Comparison of ENCODE assay signal across 8 cellular contexts in genomic region chr11:115912484-115912945, GRCh38.
DNase-seq lines count a peak whose midpoint lies in the region; ATAC-seq and TF ChIP-seq lines count a peak whose summit lies in the region.

No MANE protein-coding gene starts in this region.

- no peaks in the 10 kb centered on the region for H3K9me3 ChIP-seq in left ventricle myocardium inferior (replicated peaks)
- H3K9me3 ChIP-seq in PC-3 (ENCODE audit: low read length), result peaks cover 14% of the 10 kb centered on the region; the same call in 1 of the 2 replicates

- no peaks in the 10 kb centered on the region for H3F3A ChIP-seq in PC-3 (ENCODE audit: low read length, unreplicated experiment)

- H3K4me3 ChIP-seq in left ventricle myocardium inferior, result no peak overlapping the region
- no peak overlapping the region for H3K4me3 ChIP-seq in brain microvascular endothelial cell (ENCODE audit: low read depth, low read length)
- no peak overlapping the region for H3K4me3 ChIP-seq in PC-3 (ENCODE audit: low read length)

- H4K20me1 ChIP-seq in PC-3 (ENCODE audit: low read length), result no peaks in the 10 kb centered on the region

- BruUV-seq in PC-3 (replicated peaks; lab: Mats Ljungman, UMichigan), result no TSS peak

- H3K36me3 ChIP-seq in left ventricle myocardium inferior (no peaks in the 10 kb centered on the region), brain microvascular endothelial cell (replicated peaks) (no peaks in the 10 kb centered on the region), PC-3 (ENCODE audit: low read depth, low read length) (no peaks in the 10 kb centered on the region)

- POLR2A ChIA-PET in PC-3 (lab: Charles Lee; ENCODE audit: unreplicated experiment), result no interaction called here

- intact Hi-C loops in left ventricle myocardium inferior (cut with micrococcal nuclease), result no loop called here
- intact Hi-C loops in Right ventricle myocardium superior (cut with DNase I), result no loop called here
- intact Hi-C loops in PC-3 (cut with micrococcal nuclease), result no loop called here

- H3K4me2 ChIP-seq in PC-3 (ENCODE audit: low read length), result no peak overlapping the region

- DNase-seq in left ventricle myocardium inferior (no peak), Right ventricle myocardium superior (no peak), HT-29 (ENCODE audit: low spot score) (peak; percentile 16), brain microvascular endothelial cell (no peak), PC-3 (no peak), COLO829 (ENCODE audit: low spot score) (no peak)

- H3K27ac ChIP-seq in left ventricle myocardium inferior (replicated peaks) (no peak overlapping the region), brain microvascular endothelial cell (no peak overlapping the region), PC-3 (ENCODE audit: low read length) (no peak overlapping the region)

- H3K4me1 ChIP-seq in left ventricle myocardium inferior, result no peaks in the 10 kb centered on the region
- no peaks in the 10 kb centered on the region for H3K4me1 ChIP-seq in PC-3 (ENCODE audit: insufficient read depth, low read length)

- CTCF ChIA-PET in PC-3 (lab: Charles Lee), result no interaction called here

- no peaks in the 10 kb centered on the region for H3K79me2 ChIP-seq in PC-3 (ENCODE audit: low read length)

- no peak overlapping the region for H2AFZ ChIP-seq in PC-3 (ENCODE audit: low read length)

- no peak for ATAC-seq in Right ventricle myocardium superior (ENCODE audit: poor library complexity)
- ATAC-seq in HG02840 (IDR thresholded peaks at IDR 0.05; ENCODE audit: low FRiP score, unreplicated experiment), result no peak
- ATAC-seq in PC-3, result no peak
- ATAC-seq in GM19397 (IDR thresholded peaks at IDR 0.05; ENCODE audit: unreplicated experiment), result no peak

- TF ChIP-seq CTCF in left ventricle myocardium inferior (IDR thresholded peaks at IDR 0.05; ENCODE audit: borderline replicate concordance), result peak; percentile 24
- peak; percentile 40 for TF ChIP-seq CTCF in brain microvascular endothelial cell (IDR thresholded peaks at IDR 0.05; ENCODE audit: low read depth, low read length, missing control alignments)
- no peak for TF ChIP-seq CTCF in PC-3 (conservative IDR thresholded peaks at IDR 0.05; ENCODE audit: low read depth, low read length)

- H3K27me3 ChIP-seq in left ventricle myocardium inferior (ENCODE audit: low read depth) (peaks cover 12% of the 10 kb centered on the region), brain microvascular endothelial cell (replicated peaks) (no peaks in the 10 kb centered on the region), PC-3 (ENCODE audit: low read length) (no peaks in the 10 kb centered on the region)

- in situ Hi-C loops in brain microvascular endothelial cell (cut with HindIII; ENCODE audit: low pct_ligation_motif_present, low sequenced_read_pairs), result no loop called here

- H3K9me2 ChIP-seq in PC-3 (replicated peaks; ENCODE audit: low read length), result no peaks in the 10 kb centered on the region

- no peak overlapping the region for H3K9ac ChIP-seq in PC-3 (ENCODE audit: low read length)
